1 cellular context compared by ENCODE assay signal in the genomic region with DNA sequence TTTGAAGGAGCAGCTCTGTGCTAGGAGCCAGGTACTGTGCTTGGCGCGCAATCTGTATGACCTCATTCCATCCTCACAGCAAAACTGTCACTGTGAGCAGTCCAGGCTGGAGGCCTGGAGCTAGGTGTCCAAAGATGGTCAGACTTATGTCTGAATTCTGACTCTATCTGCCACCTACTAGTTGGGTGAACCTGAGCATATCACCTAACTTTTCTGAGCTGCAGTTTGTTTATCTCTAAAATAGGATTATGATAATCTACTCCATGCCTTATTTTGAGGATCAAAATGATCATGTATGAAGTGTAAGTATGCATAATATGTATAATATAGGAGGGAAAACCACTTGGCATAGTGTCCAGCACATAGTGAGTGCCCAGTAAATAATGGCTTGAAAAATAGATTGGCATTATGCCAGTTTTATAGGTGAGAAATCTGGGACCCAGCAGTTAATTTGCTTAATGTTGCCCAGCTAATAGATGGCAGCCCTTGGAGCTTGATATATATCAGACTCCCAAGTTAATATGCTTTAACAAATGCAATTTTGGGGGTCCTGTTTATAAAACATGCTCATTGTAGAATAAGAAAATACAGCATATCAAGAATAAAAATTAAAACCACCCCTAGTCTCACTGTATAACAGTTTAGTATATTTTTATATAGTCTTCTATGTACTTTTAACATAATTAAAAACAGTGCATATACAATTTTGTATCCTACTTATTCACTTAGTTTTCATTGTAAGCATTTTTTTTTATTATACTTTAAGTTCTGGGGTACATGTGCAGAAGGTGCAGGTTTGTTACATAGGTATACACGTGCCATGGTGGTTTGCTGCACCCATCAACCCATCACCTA.
TF ChIP-seq lines count a peak whose summit lies in the region.

No MANE protein-coding gene starts in this region.

TF ChIP-seq in HepG2, 621 proteins besides CTCF, POLR2A, EP300 and RAD21 (continued from another document):
- TF ChIP-seq RBAK (CRISPR knock-in tag; IDR thresholded peaks at IDR 0.05) (no peak), ZNF790 (CRISPR knock-in tag; IDR thresholded peaks at IDR 0.05; ENCODE audit: borderline replicate concordance) (no peak), THAP11 (CRISPR knock-in tag; IDR thresholded peaks at IDR 0.05) (no peak), MLLT10 (CRISPR knock-in tag; IDR thresholded peaks at IDR 0.05) (no peak), PRPF4 (IDR thresholded peaks at IDR 0.05; ENCODE audit: low read depth, low read length, poor library complexity, severe bottlenecking) (no peak), ZNF343 (CRISPR knock-in tag; IDR thresholded peaks at IDR 0.05) (0 out of 2 replicates have a peak, but pooled peaks have one; percentile 8), ZNF713 (CRISPR knock-in tag; IDR thresholded peaks at IDR 0.05) (no peak), ZNF235 (CRISPR knock-in tag; IDR thresholded peaks at IDR 0.05; ENCODE audit: borderline replicate concordance) (no peak), ZKSCAN5 (CRISPR knock-in tag; IDR thresholded peaks at IDR 0.05) (no peak), ZNF644 (CRISPR knock-in tag; IDR thresholded peaks at IDR 0.05; ENCODE audit: low read depth) (no peak), ZNF138 (CRISPR knock-in tag; IDR thresholded peaks at IDR 0.05; ENCODE audit: low read depth) (no peak), GTF2F1 (IDR thresholded peaks at IDR 0.05; ENCODE audit: low read length) (no peak), REL (CRISPR knock-in tag; conservative IDR thresholded peaks at IDR 0.05) (no peak), POLR2AphosphoS2 (IDR thresholded peaks at IDR 0.05; ENCODE audit: low read depth, low read length) (no peak), STAG1 (CRISPR knock-in tag; IDR thresholded peaks at IDR 0.05) (no peak), ZNF703 (CRISPR knock-in tag; IDR thresholded peaks at IDR 0.05; ENCODE audit: borderline replicate concordance) (no peak), HNRNPLL (IDR thresholded peaks at IDR 0.05; ENCODE audit: low read depth, low read length, poor library complexity, severe bottlenecking) (no peak), ZFP62 (CRISPR knock-in tag; IDR thresholded peaks at IDR 0.05) (no peak), ZNF124 (CRISPR knock-in tag; IDR thresholded peaks at IDR 0.05) (no peak), ZNF816 (CRISPR knock-in tag; IDR thresholded peaks at IDR 0.05; ENCODE audit: borderline replicate concordance) (no peak), ZNF720 (CRISPR knock-in tag; IDR thresholded peaks at IDR 0.05) (no peak), EHMT2 (IDR thresholded peaks at IDR 0.05; ENCODE audit: borderline replicate concordance, low read depth, low read length) (no peak), MBD4 (IDR thresholded peaks at IDR 0.05; ENCODE audit: borderline replicate concordance, low read length) (peak; percentile 92), ZSCAN9 (CRISPR knock-in tag; IDR thresholded peaks at IDR 0.05; ENCODE audit: borderline replicate concordance) (no peak; the same call in 1 of the 2 replicates), ZFP36L1 (CRISPR knock-in tag; IDR thresholded peaks at IDR 0.05) (no peak; the same call in 1 of the 2 replicates), ZKSCAN8 (CRISPR knock-in tag; IDR thresholded peaks at IDR 0.05; ENCODE audit: borderline replicate concordance) (no peak; the same call in 1 of the 2 replicates), KLF6 (CRISPR knock-in tag; IDR thresholded peaks at IDR 0.05) (no peak), SNAI1 (CRISPR knock-in tag; IDR thresholded peaks at IDR 0.05; ENCODE audit: borderline replicate concordance) (0 out of 2 replicates have a peak, but pooled peaks have one; percentile 10), ZFAT (CRISPR knock-in tag; conservative IDR thresholded peaks at IDR 0.05) (0 out of 2 replicates have a peak, but pooled peaks have one; percentile 4), AGO1 (IDR thresholded peaks at IDR 0.05; ENCODE audit: low read depth, low read length, poor library complexity, severe bottlenecking) (no peak), ZZZ3 (CRISPR knock-in tag; IDR thresholded peaks at IDR 0.05; ENCODE audit: borderline replicate concordance) (no peak)
- TF ChIP-seq, protein P1, sequence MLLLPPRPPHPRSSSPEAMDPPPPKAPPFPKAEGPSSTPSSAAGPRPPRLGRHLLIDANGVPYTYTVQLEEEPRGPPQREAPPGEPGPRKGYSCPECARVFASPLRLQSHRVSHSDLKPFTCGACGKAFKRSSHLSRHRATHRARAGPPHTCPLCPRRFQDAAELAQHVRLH (CRISPR knock-in tag; IDR thresholded peaks at IDR 0.05; ENCODE audit: borderline replicate concordance, low read depth) = no peak
- TF ChIP-seq, protein P2, sequence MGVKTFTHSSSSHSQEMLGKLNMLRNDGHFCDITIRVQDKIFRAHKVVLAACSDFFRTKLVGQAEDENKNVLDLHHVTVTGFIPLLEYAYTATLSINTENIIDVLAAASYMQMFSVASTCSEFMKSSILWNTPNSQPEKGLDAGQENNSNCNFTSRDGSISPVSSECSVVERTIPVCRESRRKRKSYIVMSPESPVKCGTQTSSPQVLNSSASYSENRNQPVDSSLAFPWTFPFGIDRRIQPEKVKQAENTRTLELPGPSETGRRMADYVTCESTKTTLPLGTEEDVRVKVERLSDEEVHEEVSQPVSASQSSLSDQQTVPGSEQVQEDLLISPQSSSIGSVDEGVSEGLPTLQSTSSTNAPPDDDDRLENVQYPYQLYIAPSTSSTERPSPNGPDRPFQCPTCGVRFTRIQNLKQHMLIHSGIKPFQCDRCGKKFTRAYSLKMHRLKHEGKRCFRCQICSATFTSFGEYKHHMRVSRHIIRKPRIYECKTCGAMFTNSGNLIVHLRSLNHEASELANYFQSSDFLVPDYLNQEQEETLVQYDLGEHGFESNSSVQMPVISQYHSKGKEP (CRISPR knock-in tag; IDR thresholded peaks at IDR 0.05) = no peak
- TF ChIP-seq, protein P3, sequence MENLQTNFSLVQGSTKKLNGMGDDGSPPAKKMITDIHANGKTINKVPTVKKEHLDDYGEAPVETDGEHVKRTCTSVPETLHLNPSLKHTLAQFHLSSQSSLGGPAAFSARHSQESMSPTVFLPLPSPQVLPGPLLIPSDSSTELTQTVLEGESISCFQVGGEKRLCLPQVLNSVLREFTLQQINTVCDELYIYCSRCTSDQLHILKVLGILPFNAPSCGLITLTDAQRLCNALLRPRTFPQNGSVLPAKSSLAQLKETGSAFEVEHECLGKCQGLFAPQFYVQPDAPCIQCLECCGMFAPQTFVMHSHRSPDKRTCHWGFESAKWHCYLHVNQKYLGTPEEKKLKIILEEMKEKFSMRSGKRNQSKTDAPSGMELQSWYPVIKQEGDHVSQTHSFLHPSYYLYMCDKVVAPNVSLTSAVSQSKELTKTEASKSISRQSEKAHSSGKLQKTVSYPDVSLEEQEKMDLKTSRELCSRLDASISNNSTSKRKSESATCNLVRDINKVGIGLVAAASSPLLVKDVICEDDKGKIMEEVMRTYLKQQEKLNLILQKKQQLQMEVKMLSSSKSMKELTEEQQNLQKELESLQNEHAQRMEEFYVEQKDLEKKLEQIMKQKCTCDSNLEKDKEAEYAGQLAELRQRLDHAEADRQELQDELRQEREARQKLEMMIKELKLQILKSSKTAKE (CRISPR knock-in tag; IDR thresholded peaks at IDR 0.05; ENCODE audit: borderline replicate concordance) = 0 out of 2 replicates have a peak, but pooled peaks have one; percentile 6
- TF ChIP-seq, protein P4, sequence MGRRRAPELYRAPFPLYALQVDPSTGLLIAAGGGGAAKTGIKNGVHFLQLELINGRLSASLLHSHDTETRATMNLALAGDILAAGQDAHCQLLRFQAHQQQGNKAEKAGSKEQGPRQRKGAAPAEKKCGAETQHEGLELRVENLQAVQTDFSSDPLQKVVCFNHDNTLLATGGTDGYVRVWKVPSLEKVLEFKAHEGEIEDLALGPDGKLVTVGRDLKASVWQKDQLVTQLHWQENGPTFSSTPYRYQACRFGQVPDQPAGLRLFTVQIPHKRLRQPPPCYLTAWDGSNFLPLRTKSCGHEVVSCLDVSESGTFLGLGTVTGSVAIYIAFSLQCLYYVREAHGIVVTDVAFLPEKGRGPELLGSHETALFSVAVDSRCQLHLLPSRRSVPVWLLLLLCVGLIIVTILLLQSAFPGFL (CRISPR knock-in tag; IDR thresholded peaks at IDR 0.05) = no peak
- TF ChIP-seq, protein P5, sequence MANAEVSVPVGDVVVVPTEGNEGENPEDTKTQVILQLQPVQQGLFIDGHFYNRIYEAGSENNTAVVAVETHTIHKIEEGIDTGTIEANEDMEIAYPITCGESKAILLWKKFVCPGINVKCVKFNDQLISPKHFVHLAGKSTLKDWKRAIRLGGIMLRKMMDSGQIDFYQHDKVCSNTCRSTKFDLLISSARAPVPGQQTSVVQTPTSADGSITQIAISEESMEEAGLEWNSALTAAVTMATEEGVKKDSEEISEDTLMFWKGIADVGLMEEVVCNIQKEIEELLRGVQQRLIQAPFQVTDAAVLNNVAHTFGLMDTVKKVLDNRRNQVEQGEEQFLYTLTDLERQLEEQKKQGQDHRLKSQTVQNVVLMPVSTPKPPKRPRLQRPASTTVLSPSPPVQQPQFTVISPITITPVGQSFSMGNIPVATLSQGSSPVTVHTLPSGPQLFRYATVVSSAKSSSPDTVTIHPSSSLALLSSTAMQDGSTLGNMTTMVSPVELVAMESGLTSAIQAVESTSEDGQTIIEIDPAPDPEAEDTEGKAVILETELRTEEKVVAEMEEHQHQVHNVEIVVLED (CRISPR knock-in tag; IDR thresholded peaks at IDR 0.05; ENCODE audit: borderline replicate concordance) = no peak
- TF ChIP-seq, protein P6, sequence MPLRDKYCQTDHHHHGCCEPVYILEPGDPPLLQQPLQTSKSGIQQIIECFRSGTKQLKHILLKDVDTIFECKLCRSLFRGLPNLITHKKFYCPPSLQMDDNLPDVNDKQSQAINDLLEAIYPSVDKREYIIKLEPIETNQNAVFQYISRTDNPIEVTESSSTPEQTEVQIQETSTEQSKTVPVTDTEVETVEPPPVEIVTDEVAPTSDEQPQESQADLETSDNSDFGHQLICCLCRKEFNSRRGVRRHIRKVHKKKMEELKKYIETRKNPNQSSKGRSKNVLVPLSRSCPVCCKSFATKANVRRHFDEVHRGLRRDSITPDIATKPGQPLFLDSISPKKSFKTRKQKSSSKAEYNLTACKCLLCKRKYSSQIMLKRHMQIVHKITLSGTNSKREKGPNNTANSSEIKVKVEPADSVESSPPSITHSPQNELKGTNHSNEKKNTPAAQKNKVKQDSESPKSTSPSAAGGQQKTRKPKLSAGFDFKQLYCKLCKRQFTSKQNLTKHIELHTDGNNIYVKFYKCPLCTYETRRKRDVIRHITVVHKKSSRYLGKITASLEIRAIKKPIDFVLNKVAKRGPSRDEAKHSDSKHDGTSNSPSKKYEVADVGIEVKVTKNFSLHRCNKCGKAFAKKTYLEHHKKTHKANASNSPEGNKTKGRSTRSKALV (CRISPR knock-in tag; IDR thresholded peaks at IDR 0.05) = no peak
- TF ChIP-seq, protein P7, sequence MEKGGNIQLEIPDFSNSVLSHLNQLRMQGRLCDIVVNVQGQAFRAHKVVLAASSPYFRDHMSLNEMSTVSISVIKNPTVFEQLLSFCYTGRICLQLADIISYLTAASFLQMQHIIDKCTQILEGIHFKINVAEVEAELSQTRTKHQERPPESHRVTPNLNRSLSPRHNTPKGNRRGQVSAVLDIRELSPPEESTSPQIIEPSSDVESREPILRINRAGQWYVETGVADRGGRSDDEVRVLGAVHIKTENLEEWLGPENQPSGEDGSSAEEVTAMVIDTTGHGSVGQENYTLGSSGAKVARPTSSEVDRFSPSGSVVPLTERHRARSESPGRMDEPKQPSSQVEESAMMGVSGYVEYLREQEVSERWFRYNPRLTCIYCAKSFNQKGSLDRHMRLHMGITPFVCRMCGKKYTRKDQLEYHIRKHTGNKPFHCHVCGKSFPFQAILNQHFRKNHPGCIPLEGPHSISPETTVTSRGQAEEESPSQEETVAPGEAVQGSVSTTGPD (CRISPR knock-in tag; IDR thresholded peaks at IDR 0.05) = no peak
- TF ChIP-seq, protein P8, sequence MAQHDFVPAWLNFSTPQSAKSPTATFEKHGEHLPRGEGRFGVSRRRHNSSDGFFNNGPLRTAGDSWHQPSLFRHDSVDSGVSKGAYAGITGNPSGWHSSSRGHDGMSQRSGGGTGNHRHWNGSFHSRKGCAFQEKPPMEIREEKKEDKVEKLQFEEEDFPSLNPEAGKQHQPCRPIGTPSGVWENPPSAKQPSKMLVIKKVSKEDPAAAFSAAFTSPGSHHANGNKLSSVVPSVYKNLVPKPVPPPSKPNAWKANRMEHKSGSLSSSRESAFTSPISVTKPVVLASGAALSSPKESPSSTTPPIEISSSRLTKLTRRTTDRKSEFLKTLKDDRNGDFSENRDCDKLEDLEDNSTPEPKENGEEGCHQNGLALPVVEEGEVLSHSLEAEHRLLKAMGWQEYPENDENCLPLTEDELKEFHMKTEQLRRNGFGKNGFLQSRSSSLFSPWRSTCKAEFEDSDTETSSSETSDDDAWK (CRISPR knock-in tag; IDR thresholded peaks at IDR 0.05) = no peak
- TF ChIP-seq, protein P9, sequence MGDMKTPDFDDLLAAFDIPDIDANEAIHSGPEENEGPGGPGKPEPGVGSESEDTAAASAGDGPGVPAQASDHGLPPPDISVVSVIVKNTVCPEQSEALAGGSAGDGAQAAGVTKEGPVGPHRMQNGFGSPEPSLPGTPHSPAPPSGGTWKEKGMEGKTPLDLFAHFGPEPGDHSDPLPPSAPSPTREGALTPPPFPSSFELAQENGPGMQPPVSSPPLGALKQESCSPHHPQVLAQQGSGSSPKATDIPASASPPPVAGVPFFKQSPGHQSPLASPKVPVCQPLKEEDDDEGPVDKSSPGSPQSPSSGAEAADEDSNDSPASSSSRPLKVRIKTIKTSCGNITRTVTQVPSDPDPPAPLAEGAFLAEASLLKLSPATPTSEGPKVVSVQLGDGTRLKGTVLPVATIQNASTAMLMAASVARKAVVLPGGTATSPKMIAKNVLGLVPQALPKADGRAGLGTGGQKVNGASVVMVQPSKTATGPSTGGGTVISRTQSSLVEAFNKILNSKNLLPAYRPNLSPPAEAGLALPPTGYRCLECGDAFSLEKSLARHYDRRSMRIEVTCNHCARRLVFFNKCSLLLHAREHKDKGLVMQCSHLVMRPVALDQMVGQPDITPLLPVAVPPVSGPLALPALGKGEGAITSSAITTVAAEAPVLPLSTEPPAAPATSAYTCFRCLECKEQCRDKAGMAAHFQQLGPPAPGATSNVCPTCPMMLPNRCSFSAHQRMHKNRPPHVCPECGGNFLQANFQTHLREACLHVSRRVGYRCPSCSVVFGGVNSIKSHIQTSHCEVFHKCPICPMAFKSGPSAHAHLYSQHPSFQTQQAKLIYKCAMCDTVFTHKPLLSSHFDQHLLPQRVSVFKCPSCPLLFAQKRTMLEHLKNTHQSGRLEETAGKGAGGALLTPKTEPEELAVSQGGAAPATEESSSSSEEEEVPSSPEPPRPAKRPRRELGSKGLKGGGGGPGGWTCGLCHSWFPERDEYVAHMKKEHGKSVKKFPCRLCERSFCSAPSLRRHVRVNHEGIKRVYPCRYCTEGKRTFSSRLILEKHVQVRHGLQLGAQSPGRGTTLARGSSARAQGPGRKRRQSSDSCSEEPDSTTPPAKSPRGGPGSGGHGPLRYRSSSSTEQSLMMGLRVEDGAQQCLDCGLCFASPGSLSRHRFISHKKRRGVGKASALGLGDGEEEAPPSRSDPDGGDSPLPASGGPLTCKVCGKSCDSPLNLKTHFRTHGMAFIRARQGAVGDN (CRISPR knock-in tag; IDR thresholded peaks at IDR 0.05) = no peak
- TF ChIP-seq, protein P10, sequence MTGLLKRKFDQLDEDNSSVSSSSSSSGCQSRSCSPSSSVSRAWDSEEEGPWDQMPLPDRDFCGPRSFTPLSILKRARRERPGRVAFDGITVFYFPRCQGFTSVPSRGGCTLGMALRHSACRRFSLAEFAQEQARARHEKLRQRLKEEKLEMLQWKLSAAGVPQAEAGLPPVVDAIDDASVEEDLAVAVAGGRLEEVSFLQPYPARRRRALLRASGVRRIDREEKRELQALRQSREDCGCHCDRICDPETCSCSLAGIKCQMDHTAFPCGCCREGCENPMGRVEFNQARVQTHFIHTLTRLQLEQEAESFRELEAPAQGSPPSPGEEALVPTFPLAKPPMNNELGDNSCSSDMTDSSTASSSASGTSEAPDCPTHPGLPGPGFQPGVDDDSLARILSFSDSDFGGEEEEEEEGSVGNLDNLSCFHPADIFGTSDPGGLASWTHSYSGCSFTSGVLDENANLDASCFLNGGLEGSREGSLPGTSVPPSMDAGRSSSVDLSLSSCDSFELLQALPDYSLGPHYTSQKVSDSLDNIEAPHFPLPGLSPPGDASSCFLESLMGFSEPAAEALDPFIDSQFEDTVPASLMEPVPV (CRISPR knock-in tag; IDR thresholded peaks at IDR 0.05) = peak; percentile 24; the same call in 1 of the 2 replicates
